ENCODE assay signal across 1 cellular context in genomic region chr16:85329999-85330693, GRCh38.
TF ChIP-seq lines count a peak whose summit lies in the region.

No MANE protein-coding gene starts in this region.

TF ChIP-seq in HepG2, 621 proteins besides CTCF, POLR2A, EP300 and RAD21 (continued from another document):
- 0 out of 2 replicates have a peak, but pooled peaks have one; percentile 19 for TF ChIP-seq ZFP91 (CRISPR knock-in tag; IDR thresholded peaks at IDR 0.05; ENCODE audit: borderline replicate concordance)
- no peak for TF ChIP-seq TFAP4 (IDR thresholded peaks at IDR 0.05; ENCODE audit: borderline replicate concordance, low read depth)
- TF ChIP-seq ZNF292 (CRISPR knock-in tag; IDR thresholded peaks at IDR 0.05; ENCODE audit: borderline replicate concordance, low read depth): peak; percentile 33; the same call in 1 of the 2 replicates
- TF ChIP-seq ZNF768 (CRISPR knock-in tag; IDR thresholded peaks at IDR 0.05): 0 out of 2 replicates have a peak, but pooled peaks have one; percentile 46
- 0 out of 2 replicates have a peak, but pooled peaks have one; percentile 19 for TF ChIP-seq PHF8 (CRISPR knock-in tag; IDR thresholded peaks at IDR 0.05)
- TF ChIP-seq PLRG1 (conservative IDR thresholded peaks at IDR 0.05): no peak
- no peak for TF ChIP-seq REST (IDR thresholded peaks at IDR 0.05; ENCODE audit: borderline replicate concordance in 1 of 2, low read depth in 1 of 2, low read length in 2 of 2)
- 0 out of 2 replicates have a peak, but pooled peaks have one; percentile 29 for TF ChIP-seq ZNF605 (CRISPR knock-in tag; IDR thresholded peaks at IDR 0.05)
- no peak for TF ChIP-seq ZNF841 (CRISPR knock-in tag; IDR thresholded peaks at IDR 0.05; ENCODE audit: borderline replicate concordance)
- peak; percentile 29; the same call in 1 of the 2 replicates for TF ChIP-seq ZNF687 (CRISPR knock-in tag; IDR thresholded peaks at IDR 0.05)
- TF ChIP-seq JUN (CRISPR knock-in tag; IDR thresholded peaks at IDR 0.05): no peak
